ENCODE assay signal across 8 cellular contexts in the genomic region with DNA sequence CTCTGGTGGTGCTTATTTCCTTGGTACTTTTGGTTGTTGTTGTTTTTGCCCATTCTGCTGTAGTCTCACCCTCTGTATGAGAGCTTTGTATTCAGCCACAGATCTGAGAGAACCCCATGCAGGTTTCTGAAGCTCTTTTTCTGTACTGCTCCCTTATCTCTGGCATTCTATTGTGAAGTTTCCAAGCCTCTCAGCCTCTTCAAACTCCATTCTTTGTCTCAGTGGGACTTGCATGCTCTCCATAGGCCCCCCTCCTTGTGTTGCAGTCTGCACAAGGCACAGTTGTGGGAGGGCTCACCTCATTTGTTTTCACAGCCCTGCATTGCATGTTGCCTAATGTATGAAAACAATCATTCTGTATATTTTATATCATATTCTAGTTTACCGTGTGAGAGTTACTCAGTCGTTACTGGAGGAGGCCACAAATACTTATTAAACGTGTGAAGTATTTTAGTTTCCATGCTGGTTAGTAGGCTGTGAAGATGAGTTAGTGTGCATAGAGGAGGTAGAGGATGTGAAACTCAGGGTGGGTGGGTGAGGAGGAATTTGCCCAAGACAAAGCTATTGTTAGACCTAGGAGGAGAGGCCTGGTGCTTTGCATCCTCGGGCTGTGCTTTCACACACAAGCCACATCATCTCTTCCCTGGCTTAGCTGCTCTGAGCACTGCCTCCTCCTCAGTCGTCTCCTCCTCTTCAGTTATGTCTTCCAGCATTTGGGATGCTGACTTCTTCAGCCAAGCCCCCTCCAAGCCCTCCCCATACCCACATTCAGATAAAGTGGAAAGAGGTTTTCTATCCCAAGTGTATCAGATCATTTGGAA. TPM values are rescaled to one million over a fixed set of nuclear protein-coding genes. Genes with fewer than 3 reads are reported as not detected.
DNase-seq lines count a peak whose midpoint lies in the region; ATAC-seq and TF ChIP-seq lines count a peak whose summit lies in the region.

No MANE protein-coding gene starts in this region.

- H3K36me3 Mint-ChIP-seq in activated T-cell treated with anti-CD3 and anti-CD28 coated beads, Interleukin-2, amount 50 U/mL, for 72 hours (ENCODE audit: insufficient read depth in 2 of 2) = peaks cover 0 to 8% of the 10 kb centered on the region in 2 donors
- H3K36me3 Mint-ChIP-seq in stimulated activated memory B cell treated with anti-CD40 and anti-IgM and Interleukin-4, amounts not matched to agents 10 μg/mL and 1 μg/mL and 100 μg/mL, for 72 hours = no peaks in the 10 kb centered on the region

- peak overlapping the region; percentile 38 for H3K27ac Mint-ChIP-seq in activated T-cell treated with anti-CD3 and anti-CD28 coated beads, Interleukin-2, amount 50 U/mL, for 72 hours
- peak overlapping the region; percentile 86 for H3K27ac Mint-ChIP-seq in stimulated activated memory B cell treated with anti-CD40 and anti-IgM and Interleukin-4, amounts not matched to agents 10 μg/mL and 1 μg/mL and 100 μg/mL, for 72 hours

- peak; percentile 20 for ATAC-seq in HG03439 (IDR thresholded peaks at IDR 0.05; ENCODE audit: unreplicated experiment)
- peak; percentile 9 to 16 for ATAC-seq in activated T-cell treated with anti-CD3 and anti-CD28 coated beads, Interleukin-2, amount 50 U/mL, for 72 hours (replicated peaks in 1 of 2)
- peak; percentile 76 for ATAC-seq in stimulated activated memory B cell treated with anti-CD40 and anti-IgM and Interleukin-4, amounts not matched to agents 10 μg/mL and 1 μg/mL and 100 μg/mL, for 72 hours

- H3K4me1 ChIP-seq in BE2C = no peaks in the 10 kb centered on the region

- no peaks in the 10 kb centered on the region for H3K27me3 Mint-ChIP-seq in activated T-cell treated with anti-CD3 and anti-CD28 coated beads, Interleukin-2, amount 50 U/mL, for 72 hours (ENCODE audit: low read depth)
- no peaks in the 10 kb centered on the region for H3K27me3 Mint-ChIP-seq in stimulated activated memory B cell treated with anti-CD40 and anti-IgM and Interleukin-4, amounts not matched to agents 10 μg/mL and 1 μg/mL and 100 μg/mL, for 72 hours

- no peaks in the 10 kb centered on the region for H3K36me3 ChIP-seq in BE2C

- H3K27me3 ChIP-seq in BE2C = peaks cover 4% of the 10 kb centered on the region; the same call in 1 of the 2 replicates

- peaks cover 0 to 7% of the 10 kb centered on the region in 2 donors for H3K9me3 Mint-ChIP-seq in activated T-cell treated with anti-CD3 and anti-CD28 coated beads, Interleukin-2, amount 50 U/mL, for 72 hours
- H3K9me3 Mint-ChIP-seq in stimulated activated memory B cell treated with anti-CD40 and anti-IgM and Interleukin-4, amounts not matched to agents 10 μg/mL and 1 μg/mL and 100 μg/mL, for 72 hours = no peaks in the 10 kb centered on the region

- peak overlapping the region; percentile 54 to 89 for H3K4me3 Mint-ChIP-seq in activated T-cell treated with anti-CD3 and anti-CD28 coated beads, Interleukin-2, amount 50 U/mL, for 72 hours
- peak overlapping the region; percentile 45 for H3K4me3 Mint-ChIP-seq in stimulated activated memory B cell treated with anti-CD40 and anti-IgM and Interleukin-4, amounts not matched to agents 10 μg/mL and 1 μg/mL and 100 μg/mL, for 72 hours

- no peak for TF ChIP-seq CTCF in BE2C (IDR thresholded peaks at IDR 0.05; ENCODE audit: low read depth, low read length)

- DNase-seq in stimulated activated CD4-positive, alpha-beta T cell treated with anti-CD3 and anti-CD28 coated beads, Interleukin-12 subunit alpha, Interleukin-12 subunit beta, amount 100 ng/mL, for 4 hours = peak; percentile 41
- no peak for DNase-seq in stimulated activated CD4-positive, alpha-beta T cell treated with anti-CD3 and anti-CD28 coated beads, Interleukin-2, amount 100 ng/mL, for 48 hours
- DNase-seq in activated T-cell treated with anti-CD3 and anti-CD28 coated beads, Interleukin-2, amount 50 U/mL, for 72 hours = peak in 1 of 2 donors; percentile 49
- DNase-seq in BE2C (no peak), SK-N-DZ (ENCODE audit: low spot score) (no peak), AG08395 (ENCODE audit: low spot score) (no peak)

- H3K9me3 ChIP-seq in BE2C = no peaks in the 10 kb centered on the region

- no peak overlapping the region for H3K4me3 ChIP-seq in BE2C (ENCODE audit: low read depth, low read length)

- peaks cover 98% of the 10 kb centered on the region for H3K4me1 Mint-ChIP-seq in activated T-cell treated with anti-CD3 and anti-CD28 coated beads, Interleukin-2, amount 50 U/mL, for 72 hours (ENCODE audit: low read depth)
- peaks cover 95% of the 10 kb centered on the region for H3K4me1 Mint-ChIP-seq in stimulated activated memory B cell treated with anti-CD40 and anti-IgM and Interleukin-4, amounts not matched to agents 10 μg/mL and 1 μg/mL and 100 μg/mL, for 72 hours

RNA-seq across cellular contexts. Expression of a gene that starts 7.8 kb away (rescaled TPM):
- total RNA-seq in activated T-cell treated with anti-CD3 and anti-CD28 coated beads, Interleukin-2, amount 50 U/mL, for 72 hours = 10 to 100 TPM in 1 of 2 donors, 1 to 10 TPM in 1; 9.0 to 10.6 TPM
- 0.62 TPM for polyA plus RNA-seq in BE2C (2012; ENCODE audit: insufficient read depth, insufficient read length, low read depth)
- polyA plus RNA-seq in SK-N-DZ (2014; cell fraction: cytosol; rRNA removed) = not detected in 2 replicates
- polyA plus RNA-seq in SK-N-DZ (2014; cell fraction: nucleus; rRNA removed) = not detected in 2 replicates

RNA-seq across cellular contexts. Expression of a gene that starts 19.2 kb away (rescaled TPM):
- total RNA-seq in activated T-cell treated with anti-CD3 and anti-CD28 coated beads, Interleukin-2, amount 50 U/mL, for 72 hours = 100 to 1,000 TPM; 134 to 165 TPM
- polyA plus RNA-seq in BE2C (2012; ENCODE audit: insufficient read depth, insufficient read length, low read depth) = not detected
- polyA plus RNA-seq in SK-N-DZ (2014; cell fraction: cytosol; rRNA removed) = not detected in 2 replicates
- 0.11 TPM in 1 of 2 replicates, not detected in the other for polyA plus RNA-seq in SK-N-DZ (2014; cell fraction: nucleus; rRNA removed)

Comparison
In these comparisons a context has a peak if more than half of its experiments do, and no peak if none do; other contexts are left out.
1. ATAC-seq: peak in every context shown above with its lines; median percentile 76 in stimulated activated memory B cell treated with anti-CD40 and anti-IgM and Interleukin-4, amounts not matched to agents 10 μg/mL and 1 μg/mL and 100 μg/mL, for 72 hours; 20 in HG03439; 12 in activated T-cell treated with anti-CD3 and anti-CD28 coated beads, Interleukin-2, amount 50 U/mL, for 72 hours.